10 cellular contexts compared by ENCODE assay signal in the genomic region with DNA sequence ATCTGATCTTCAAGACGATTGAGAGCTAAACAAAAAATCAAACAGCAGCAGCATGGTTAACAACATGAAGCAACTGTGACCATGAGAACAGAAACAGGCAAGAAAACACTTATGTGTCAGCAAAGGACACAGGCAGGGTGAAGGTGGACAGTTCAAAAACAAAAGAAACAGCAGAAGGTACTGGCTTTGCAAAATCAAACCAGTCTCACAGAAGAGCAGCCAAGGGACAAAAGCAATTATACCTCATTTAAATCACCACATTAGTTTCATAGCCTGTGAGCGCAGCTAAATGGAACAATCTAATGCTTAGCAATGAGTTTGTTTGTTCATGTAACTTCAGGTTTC. TPM values are rescaled to one million over a fixed set of nuclear protein-coding genes. Genes with fewer than 3 reads are reported as not detected.
A peak's percentile ranks its signal among the peaks of the same experiment; 100 is the strongest.
DNase-seq lines count a peak whose midpoint lies in the region; FAIRE-seq and TF ChIP-seq lines count a peak whose summit lies in the region.
"Had no signal": no experiment of that assay in that cellular context is flagged by ENCODE, and none has a peak within 500 bp of the region (broad histone marks: within the 10 kb centered on the region; RNA-seq: fewer than 3 reads in every experiment).

No MANE protein-coding gene starts in this region.

- FAIRE-seq in GM12892 (lab: Jason Lieb, UNC), result no peak

- peaks cover 83% of the 10 kb centered on the region for H3K36me3 Mint-ChIP-seq in activated T-cell treated with anti-CD3 and anti-CD28 coated beads, Interleukin-2, amount 50 U/mL, for 24 hours (ENCODE audit: low read depth)
- peaks cover 39% of the 10 kb centered on the region for H3K36me3 Mint-ChIP-seq in type B pancreatic cell

- TF ChIP-seq CTCF in type B pancreatic cell (conservative IDR thresholded peaks at IDR 0.05) (no peak), GM20000 (IDR thresholded peaks at IDR 0.05; ENCODE audit: extremely low read depth, missing control alignments) (no peak)

- DNase-seq in activated T-cell treated with anti-CD3 and anti-CD28 coated beads, Interleukin-2, amount 50 U/mL, for 24 hours, result no peak
- no peak for DNase-seq in activated T-cell treated with anti-CD3 and anti-CD28 coated beads for 4 hours
- DNase-seq in medulla oblongata (ENCODE audit: extremely low spot score), result peak; percentile 30
- no peak for DNase-seq in type B pancreatic cell (ENCODE audit: extremely low spot score, unreplicated experiment)
- no peak for DNase-seq in GM20000 (ENCODE audit: low spot score)
- DNase-seq in hippocampal formation (lab: John Stamatoyannopoulos, UW), result no peak
- DNase-seq in GM12892 (ENCODE audit: insufficient read length), result no peak

- no peaks in the 10 kb centered on the region for H3K9me3 Mint-ChIP-seq in activated T-cell treated with anti-CD3 and anti-CD28 coated beads, Interleukin-2, amount 50 U/mL, for 24 hours
- no peaks in the 10 kb centered on the region for H3K9me3 Mint-ChIP-seq in type B pancreatic cell

- no peaks in the 10 kb centered on the region for H3K27me3 Mint-ChIP-seq in activated T-cell treated with anti-CD3 and anti-CD28 coated beads, Interleukin-2, amount 50 U/mL, for 24 hours
- H3K27me3 Mint-ChIP-seq in type B pancreatic cell, result no peaks in the 10 kb centered on the region

- peaks cover 39% of the 10 kb centered on the region for H3K4me1 Mint-ChIP-seq in activated T-cell treated with anti-CD3 and anti-CD28 coated beads, Interleukin-2, amount 50 U/mL, for 24 hours (ENCODE audit: low read depth)
- peaks cover 23% of the 10 kb centered on the region for H3K4me1 Mint-ChIP-seq in type B pancreatic cell (ENCODE audit: unreplicated experiment)

- no peak overlapping the region for H3K4me3 Mint-ChIP-seq in activated T-cell treated with anti-CD3 and anti-CD28 coated beads, Interleukin-2, amount 50 U/mL, for 24 hours
- H3K4me3 Mint-ChIP-seq in type B pancreatic cell, result peak overlapping the region; percentile 42

- H3K27ac Mint-ChIP-seq in activated T-cell treated with anti-CD3 and anti-CD28 coated beads, Interleukin-2, amount 50 U/mL, for 24 hours, result peak overlapping the region; percentile 78
- peak overlapping the region; percentile 97 for H3K27ac Mint-ChIP-seq in type B pancreatic cell

- no peak for TF ChIP-seq POLR2A in GM12892 (IDR thresholded peaks at IDR 0.05; ENCODE audit: low read depth, low read length)

- peak overlapping the region; percentile 62 for H3K27ac ChIP-seq in angular gyrus (ENCODE audit: low read depth, low read length)
- H3K27ac ChIP-seq: HL-60 had no signal

RNA-seq across cellular contexts. Expression of gene CAPN2, which starts 59.1 kb away (rescaled TPM):
- total RNA-seq in type B pancreatic cell (ENCODE audit: low replicate concordance), result 111 and 120 TPM in 2 replicates
- polyA plus RNA-seq in GM12892 (2012; ENCODE audit: missing spikeins), result 43.2 TPM
- total RNA-seq: OCI-LY7 had no signal
